In genomic region chr14:73751157-73751691, GRCh38 we compare ENCODE assay signal across 12 cellular contexts. TPM values are rescaled to one million over a fixed set of nuclear protein-coding genes. Genes with fewer than 3 reads are reported as not detected.
A peak's percentile ranks its signal among the peaks of the same experiment; 100 is the strongest.
DNase-seq lines count a peak whose midpoint lies in the region; ATAC-seq and TF ChIP-seq lines count a peak whose summit lies in the region.
"Had no signal": no experiment of that assay in that cellular context is flagged by ENCODE, and none has a peak within 500 bp of the region (broad histone marks: within the 10 kb centered on the region; RNA-seq: fewer than 3 reads in every experiment).

No MANE protein-coding gene starts in this region.

- no peak overlapping the region for H3K27ac Mint-ChIP-seq in H9

- H4K20me1 ChIP-seq in H9 (ENCODE audit: control insufficient read depth, insufficient read depth, insufficient read length): peaks cover 2% of the 10 kb centered on the region

- no CpG with 5 or more reads among the region's 7 CpGs for WGBS in H9 (ENCODE audit: extremely low coverage, insufficient read length, low lambda C conversion rate)
- 47 to 48% methylated on average over 7 of the region's 7 CpGs for WGBS in esophagus, 2 donors

- no peak overlapping the region for H3T11ph ChIP-seq in H9 (ENCODE audit: low read length)

- BruUV-seq in Panc1 (replicated peaks; lab: Mats Ljungman, UMichigan): no TSS peak

- no peak overlapping the region for H2BK120ac ChIP-seq in H9 (ENCODE audit: low read depth, low read length, poor library complexity, severe bottlenecking)

- H2BK20ac ChIP-seq in H9 (ENCODE audit: low read depth, low read length, poor library complexity, severe bottlenecking): no peak overlapping the region

- H3K4me1 ChIP-seq in H9 (ENCODE audit: insufficient read depth, low read length) (peaks cover 6% of the 10 kb centered on the region; the same call in 1 of the 2 replicates), Panc1 (ENCODE audit: control insufficient read depth, insufficient read depth, low read length) (peaks cover 95% of the 10 kb centered on the region), esophagus (ENCODE audit: control insufficient read depth in 2 of 2, insufficient read depth in 2 of 2, low read length in 1 of 2) (peaks cover 48 to 65% of the 10 kb centered on the region in 2 donors)

- no peaks in the 10 kb centered on the region for H3K9me3 ChIP-seq in H9 (ENCODE audit: control insufficient read depth, low read depth, low read length)
- H3K9me3 ChIP-seq in Panc1 (ENCODE audit: control insufficient read depth, insufficient read depth, low read depth, low read length): no peaks in the 10 kb centered on the region
- H3K9me3 ChIP-seq in esophagus (ENCODE audit: control insufficient read depth in 2 of 2, insufficient read depth in 1 of 2, low read depth in 1 of 2, low read length in 1 of 2): no peaks in the 10 kb centered on the region
- no peaks in the 10 kb centered on the region for H3K9me3 ChIP-seq in WERI-Rb-1 (ENCODE audit: severe bottlenecking)
- H3K9me3 ChIP-seq: MG63 had no signal

- H2AK5ac ChIP-seq in H9 (ENCODE audit: insufficient read length, low read length): no peak overlapping the region

- no peak overlapping the region for H2BK5ac ChIP-seq in H9 (ENCODE audit: insufficient read length, low read length)

- no peaks in the 10 kb centered on the region for H3K27me3 Mint-ChIP-seq in H9 (ENCODE audit: low read depth)

- intact Hi-C loops in Panc1 (cut with micrococcal nuclease; ENCODE audit: unreplicated experiment): no loop called here

- H3K27me3 ChIP-seq in H9 (ENCODE audit: insufficient read depth, low read length) (no peaks in the 10 kb centered on the region), Panc1 (ENCODE audit: control insufficient read depth, insufficient read depth, low read length) (no peaks in the 10 kb centered on the region), esophagus (ENCODE audit: control insufficient read depth in 1 of 2, insufficient read depth in 2 of 2, low read length in 2 of 2) (no peaks in the 10 kb centered on the region), WERI-Rb-1 (ENCODE audit: insufficient read depth, low read depth, severe bottlenecking) (no peaks in the 10 kb centered on the region)
- H3K27me3 ChIP-seq: MG63 had no signal

- H3K14ac ChIP-seq in H9 (ENCODE audit: insufficient read depth, low read length): no peak overlapping the region

- peak; percentile 20 for DNase-seq in H9
- no peak for DNase-seq in Panc1 (ENCODE audit: low read depth, low spot score)
- no peak for DNase-seq in occipital lobe (lab: John Stamatoyannopoulos, UW)
- DNase-seq in NCI-H2029 (lab: John Stamatoyannopoulos, UW): no peak
- no peak for DNase-seq in WERI-Rb-1
- DNase-seq: GF-D8; MG63; stimulated activated CD4-positive, alpha-beta T cell treated with anti-CD3 and anti-CD28 coated beads, Interleukin-1b, Interleukin-23, amount 100 ng/mL, for 48 hours had no signal

- H3K4ac ChIP-seq in H9 (ENCODE audit: low read depth, low read length): no peak overlapping the region

- POLR2A ChIA-PET in Panc1 (lab: Charles Lee): no interaction called here

- TF ChIP-seq CTCF in H9 (conservative IDR thresholded peaks at IDR 0.05) (no peak), Panc1 (IDR thresholded peaks at IDR 0.05) (no peak), WERI-Rb-1 (IDR thresholded peaks at IDR 0.05; ENCODE audit: low read depth, low read length) (no peak)

- H3K23me2 ChIP-seq in H9 (ENCODE audit: insufficient read length, low read depth, low read length, poor library complexity, severe bottlenecking): no peaks in the 10 kb centered on the region

- H3K4me1 Mint-ChIP-seq in H9: peaks cover 43 to 55% of the 10 kb centered on the region in 2 experiments

- no peak overlapping the region for H3K23ac ChIP-seq in H9 (ENCODE audit: insufficient read length, low read depth, low read length)

- no peak overlapping the region for H2AFZ ChIP-seq in H9 (ENCODE audit: low read length)

- no peak overlapping the region for H4K5ac ChIP-seq in H9 (ENCODE audit: insufficient read length, low read depth, low read length)

- no peaks in the 10 kb centered on the region for H3K36me3 Mint-ChIP-seq in H9 (ENCODE audit: insufficient read depth in 1 of 3, low read depth in 3 of 3)

- ATAC-seq in Panc1 (no peak), GM18502 (IDR thresholded peaks at IDR 0.05; ENCODE audit: poor library complexity, unreplicated experiment) (no peak)

- no peak overlapping the region for H3K4me3 Mint-ChIP-seq in H9

- no peaks in the 10 kb centered on the region for H3K79me1 ChIP-seq in H9 (ENCODE audit: insufficient read depth, low read depth, low read length, poor library complexity, severe bottlenecking)

- no peak overlapping the region for H3K56ac ChIP-seq in H9 (ENCODE audit: insufficient read length, low read depth, low read length)

- H2BK12ac ChIP-seq in H9 (ENCODE audit: insufficient read length, low read depth, low read length): no peak overlapping the region

- H3K18ac ChIP-seq in H9 (ENCODE audit: insufficient read length, low read depth, low read length): no peak overlapping the region

- in situ Hi-C loops in Panc1 (cut with HindIII; ENCODE audit: low pct_unique_long_range_greater_than_20kb, low sequenced_read_pairs): no loop called here

- no peak overlapping the region for H4K8ac ChIP-seq in H9 (replicated peaks; ENCODE audit: insufficient read length, low read depth, low read length)

- H3K36me3 ChIP-seq in Panc1 (ENCODE audit: control insufficient read depth, insufficient read depth, low read length) (no peaks in the 10 kb centered on the region), esophagus (ENCODE audit: control insufficient read depth in 2 of 2, insufficient read depth in 2 of 2, low read length in 1 of 2) (no peaks in the 10 kb centered on the region), WERI-Rb-1 (no peaks in the 10 kb centered on the region; the same call in 1 of the 2 replicates)

- H3K27ac ChIP-seq in H9 (ENCODE audit: insufficient read length, low read depth, low read length) (no peak overlapping the region), Panc1 (ENCODE audit: low read length) (peak overlapping the region; percentile 97), esophagus (ENCODE audit: low read depth in 2 of 2, low read length in 1 of 2) (peak overlapping the region; percentile 52 to 98), skin epidermis (peak overlapping the region in 15 of 21 experiments; percentile 3 to 99 (median 89)), WERI-Rb-1 (no peak overlapping the region)

- H2BK15ac ChIP-seq in H9 (ENCODE audit: low read depth, low read length): no peak overlapping the region

- H3K79me2 ChIP-seq in H9 (ENCODE audit: insufficient read depth, low read length): peaks cover 4% of the 10 kb centered on the region; the same call in 1 of the 2 replicates

- no peak overlapping the region for H3K4me2 ChIP-seq in H9 (ENCODE audit: insufficient read depth, insufficient read length, low read length)

- H4K91ac ChIP-seq in H9 (ENCODE audit: insufficient read length, low read depth, low read length): no peak overlapping the region

- no peak overlapping the region for H3K4me3 ChIP-seq in Panc1 (ENCODE audit: low read depth in 2 of 2, low read length in 2 of 2)
- no peak overlapping the region for H3K4me3 ChIP-seq in esophagus (ENCODE audit: low read depth in 1 of 2, low read length in 2 of 2)
- no peak overlapping the region for H3K4me3 ChIP-seq in skin epidermis
- no peak overlapping the region for H3K4me3 ChIP-seq in WERI-Rb-1 (ENCODE audit: low read depth, low read length)
- H3K4me3 ChIP-seq: lung, MG63 had no signal

- H3K9ac ChIP-seq in H9 (ENCODE audit: extremely low read depth, insufficient read length, low read length): no peak overlapping the region

- H3K9me3 Mint-ChIP-seq in H9: no peaks in the 10 kb centered on the region; a peak in 1 of 5 replicates

- CTCF ChIA-PET in Panc1 (lab: Charles Lee): no interaction called here

RNA-seq across cellular contexts. Expression of gene PNMA1, which starts 37.0 kb away (rescaled TPM):
- total RNA-seq in H9 (2021) (56.1 and 58.0 TPM in 2 replicates), Panc1 (2021; ENCODE audit: unreplicated experiment) (49.7 TPM), occipital lobe (76.1 TPM)
- 45.4 TPM for polyA plus RNA-seq in Panc1 (2012; ENCODE audit: insufficient read length)
- polyA plus RNA-seq in esophagus: 10 to 100 TPM; 12.7 to 13.2 TPM

Comparison
In these comparisons a context has a peak if more than half of its experiments do, and no peak if none do; other contexts are left out.
1. H3K27ac ChIP-seq: peak in Panc1 (single experiment), esophagus (2 of 2) and skin epidermis (15 of 21); none in H9 (single experiment) and WERI-Rb-1 (single experiment).